ENCODE assay signal across 8 cellular contexts in genomic region chr3:51024765-51025681, GRCh38.
A peak's percentile ranks its signal among the peaks of the same experiment; 100 is the strongest.
DNase-seq lines count a peak whose midpoint lies in the region; TF ChIP-seq lines count a peak whose summit lies in the region.

No MANE protein-coding gene starts in this region.

- H3K4me3 ChIP-seq in osteoblast (ENCODE audit: insufficient read depth, low read length): no peak overlapping the region

- no peaks in the 10 kb centered on the region for H3K4me1 ChIP-seq in osteoblast (ENCODE audit: insufficient read depth, low read length)

- H3K9me3 ChIP-seq in osteoblast (ENCODE audit: low read depth, low read length): no peaks in the 10 kb centered on the region

- H4K20me1 ChIP-seq in osteoblast (ENCODE audit: insufficient read depth, low read length): no peaks in the 10 kb centered on the region

- TF ChIP-seq CTCF in osteoblast (IDR thresholded peaks at IDR 0.05; ENCODE audit: extremely low read depth, low read depth, low read length): no peak

- no peak overlapping the region for H3K27ac ChIP-seq in osteoblast (ENCODE audit: low read depth, low read length)

- no peaks in the 10 kb centered on the region for H3K79me2 ChIP-seq in osteoblast (ENCODE audit: insufficient read depth, low read length)

- DNase-seq in CD1c-positive myeloid dendritic cell (ENCODE audit: extremely low spot score) (peak; percentile 42), M059J (ENCODE audit: low read depth) (peak; percentile 12), kidney tubule cell (ENCODE audit: low spot score) (peak; percentile 15), osteoblast (ENCODE audit: insufficient read length, low spot score, missing footprints) (no peak), GDM1 (lab: John Stamatoyannopoulos, UW) (no peak), UCSD-AML1 (lab: John Stamatoyannopoulos, UW; ENCODE audit: unreplicated experiment) (no peak)
- DNase-seq in activated CD8-positive, alpha-beta memory T cell treated with anti-CD3 and anti-CD28 coated beads for 48 hours (ENCODE audit: low read depth in 2 of 3, low spot score in 2 of 3): peak in 2 of 3 experiments; percentile 13 to 19
- peak; percentile 31 to 42 for DNase-seq in stimulated activated CD8-positive, alpha-beta memory T cell treated with anti-CD3 and anti-CD28 coated beads, Interleukin-7, amount 100 ng/mL, for 1 hour (ENCODE audit: low read depth in 2 of 2)

- no peak overlapping the region for H2AFZ ChIP-seq in osteoblast (ENCODE audit: low read length)

- H3K4me2 ChIP-seq in osteoblast (ENCODE audit: insufficient read depth, low read length): no peak overlapping the region

- H3K36me3 ChIP-seq in osteoblast (ENCODE audit: insufficient read depth, low read length): no peaks in the 10 kb centered on the region

- H3K27me3 ChIP-seq in osteoblast (ENCODE audit: insufficient read depth, low read length): no peaks in the 10 kb centered on the region

Comparison
In these comparisons a context has a peak if more than half of its experiments do, and no peak if none do; other contexts are left out.
1. DNase-seq: peak in CD1c-positive myeloid dendritic cell (single experiment), M059J (single experiment), activated CD8-positive, alpha-beta memory T cell treated with anti-CD3 and anti-CD28 coated beads for 48 hours (2 of 3), kidney tubule cell (single experiment) and stimulated activated CD8-positive, alpha-beta memory T cell treated with anti-CD3 and anti-CD28 coated beads, Interleukin-7, amount 100 ng/mL, for 1 hour (2 of 2); none in osteoblast (single experiment), GDM1 (single experiment) and UCSD-AML1 (single experiment).